8 cellular contexts compared by ENCODE assay signal in genomic region chr16:35431829-35432663, GRCh38.
DNase-seq lines count a peak whose midpoint lies in the region; ATAC-seq and TF ChIP-seq lines count a peak whose summit lies in the region.

No MANE protein-coding gene starts in this region.

- H3K4me1 ChIP-seq in stomach, result no peaks in the 10 kb centered on the region

- TF ChIP-seq CTCF in brain microvascular endothelial cell (IDR thresholded peaks at IDR 0.05; ENCODE audit: low read depth, low read length, missing control alignments) (peak; percentile 55), retinal pigment epithelial cell (conservative IDR thresholded peaks at IDR 0.05; ENCODE audit: low read depth, low read length) (peak; percentile 37), stomach (IDR thresholded peaks at IDR 0.05) (peak in 1 of 7 experiments; percentile 16)

- H3K27ac ChIP-seq in brain microvascular endothelial cell (no peak overlapping the region), stomach (no peak overlapping the region)

- POLR2A ChIA-PET in activated CD4-positive, alpha-beta T cell treated with anti-CD3 and anti-CD28 coated beads for 36 hours (lab: Charles Lee), result no interaction called here

- 0 to 9% (median 8%) methylated on average over 4 of the region's 4 CpGs for WGBS in stomach, 5 donors

- H3K27ac Mint-ChIP-seq in activated CD4-positive, alpha-beta T cell treated with anti-CD3 and anti-CD28 coated beads for 36 hours, result no peak overlapping the region

- intact Hi-C loops in activated CD4-positive, alpha-beta T cell treated with anti-CD3 and anti-CD28 coated beads for 36 hours (cut with DNase I, micrococcal nuclease), result no loop called here
- intact Hi-C loops in stomach (cut with DNase I; ENCODE audit: low total_unique reads), result no loop called here

- CTCF ChIA-PET in activated CD4-positive, alpha-beta T cell treated with anti-CD3 and anti-CD28 coated beads for 36 hours (lab: Charles Lee), result interaction anchor here (0.8 to 1.3 kb wide), 2 partner anchors 11 to 43 kb away, joined by 3 read pairs; no protein-coding TSS in a partner anchor

- no peaks in the 10 kb centered on the region for H3K36me3 ChIP-seq in brain microvascular endothelial cell (replicated peaks)
- H3K36me3 ChIP-seq in stomach, result no peaks in the 10 kb centered on the region

- H3K9me3 Mint-ChIP-seq in activated CD4-positive, alpha-beta T cell treated with anti-CD3 and anti-CD28 coated beads for 36 hours (ENCODE audit: low read depth), result peaks cover 12% of the 10 kb centered on the region

- H3K27me3 ChIP-seq in brain microvascular endothelial cell (replicated peaks) (no peaks in the 10 kb centered on the region), stomach (no peaks in the 10 kb centered on the region)

- in situ Hi-C loops in brain microvascular endothelial cell (cut with HindIII; ENCODE audit: low pct_ligation_motif_present, low sequenced_read_pairs), result no loop called here

- H3K9me3 ChIP-seq in stomach, result peaks cover 0 to 32% (median 20%) of the 10 kb centered on the region in 4 donors

- no peaks in the 10 kb centered on the region for H3K4me1 Mint-ChIP-seq in activated CD4-positive, alpha-beta T cell treated with anti-CD3 and anti-CD28 coated beads for 36 hours

- no peak for TF ChIP-seq EP300 in stomach (IDR thresholded peaks at IDR 0.05)

- TF ChIP-seq POLR2A in stomach (IDR thresholded peaks at IDR 0.05), result no peak

- no peaks in the 10 kb centered on the region for H3K36me3 Mint-ChIP-seq in activated CD4-positive, alpha-beta T cell treated with anti-CD3 and anti-CD28 coated beads for 36 hours (ENCODE audit: low read depth)

- H3K4me3 Mint-ChIP-seq in activated CD4-positive, alpha-beta T cell treated with anti-CD3 and anti-CD28 coated beads for 36 hours, result no peak overlapping the region

- ATAC-seq in activated CD4-positive, alpha-beta T cell treated with anti-CD3 and anti-CD28 coated beads for 36 hours, result no peak

- no peaks in the 10 kb centered on the region for H3K27me3 Mint-ChIP-seq in activated CD4-positive, alpha-beta T cell treated with anti-CD3 and anti-CD28 coated beads for 36 hours

- no peak overlapping the region for H3K4me3 ChIP-seq in Jurkat, Clone E6-1 (ENCODE audit: low read length)
- no peak overlapping the region for H3K4me3 ChIP-seq in brain microvascular endothelial cell (ENCODE audit: low read depth, low read length)
- H3K4me3 ChIP-seq in retinal pigment epithelial cell (ENCODE audit: low read length), result no peak overlapping the region
- H3K4me3 ChIP-seq in stomach, result no peak overlapping the region

- DNase-seq in activated CD4-positive, alpha-beta T cell treated with anti-CD3 and anti-CD28 coated beads for 36 hours, result peak; percentile 47
- no peak for DNase-seq in activated CD4-positive, alpha-beta T cell treated with anti-CD3 and anti-CD28 coated beads, Interleukin-2, amount 50 U/mL, for 4 hours
- peak; percentile 21 for DNase-seq in Jurkat, Clone E6-1 (ENCODE audit: low read depth, low spot score)
- DNase-seq in brain microvascular endothelial cell (no peak), retinal pigment epithelial cell (ENCODE audit: low read depth) (no peak), stomach (no peak), GOT3 (lab: John Stamatoyannopoulos, UW) (no peak)
- no peak for DNase-seq in activated CD8-positive, alpha-beta memory T cell treated with anti-CD3 and anti-CD28 coated beads, Interleukin-2, amount 50 U/mL, for 4 hours

Comparison
In these comparisons a context has a peak if more than half of its experiments do, and no peak if none do; other contexts are left out.
1. DNase-seq: peak in activated CD4-positive, alpha-beta T cell treated with anti-CD3 and anti-CD28 coated beads for 36 hours (single experiment) and Jurkat, Clone E6-1 (single experiment); none in activated CD4-positive, alpha-beta T cell treated with anti-CD3 and anti-CD28 coated beads, Interleukin-2, amount 50 U/mL, for 4 hours (0 of 2), brain microvascular endothelial cell (single experiment), retinal pigment epithelial cell (single experiment), stomach (single experiment), GOT3 (single experiment) and activated CD8-positive, alpha-beta memory T cell treated with anti-CD3 and anti-CD28 coated beads, Interleukin-2, amount 50 U/mL, for 4 hours (single experiment).